29 cellular contexts compared by ENCODE assay signal in the genomic region with DNA sequence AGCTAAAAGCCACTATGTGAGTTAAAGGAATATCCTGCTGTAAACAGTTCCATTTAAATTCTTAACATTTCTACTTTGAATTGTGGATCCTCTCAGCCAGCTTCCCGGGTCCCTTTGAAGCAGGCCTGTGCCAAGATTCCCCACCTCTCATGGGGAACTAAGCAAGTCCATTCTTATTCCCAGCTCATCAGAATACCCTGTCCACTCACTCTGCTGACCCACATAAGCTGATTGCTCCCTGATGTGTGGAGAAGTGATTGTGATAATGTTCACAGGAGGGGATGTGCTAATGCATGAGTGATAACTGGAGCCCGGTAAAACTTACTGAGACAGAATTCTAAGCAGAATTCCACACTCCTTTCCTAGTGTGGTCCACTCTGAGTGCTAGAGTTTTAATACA.
"Had no signal": no experiment of that assay in that cellular context is flagged by ENCODE, and none has a peak within 500 bp of the region (broad histone marks: within the 10 kb centered on the region; RNA-seq: fewer than 3 reads in every experiment).

No MANE protein-coding gene starts in this region.

- H3K27me3 ChIP-seq: adrenal gland, ascending aorta, brain microvascular endothelial cell, gastrocnemius medialis, ovary, right atrium auricular region, spleen, thyroid gland, upper lobe of right lung had no signal

- H3K4me1 ChIP-seq: adrenal gland, ascending aorta, gastrocnemius medialis, lower lobe of right lung, prostate gland, right atrium auricular region, spleen, thyroid gland, upper lobe of right lung had no signal

- H3K36me3 Mint-ChIP-seq: activated naive CD8-positive, alpha-beta T cell; naive B cell had no signal

- H3K9me3 Mint-ChIP-seq: activated B cell treated with CpG ODN at 0.5 μM for 24 hours had no signal

- H3K27me3 Mint-ChIP-seq: activated B cell treated with CpG ODN at 0.5 μM for 24 hours; activated CD4-positive, alpha-beta T cell treated with anti-CD3 and anti-CD28 coated beads for 36 hours; activated naive CD8-positive, alpha-beta T cell; naive B cell had no signal

- H3K4me3 Mint-ChIP-seq: activated B cell treated with CpG ODN at 0.5 μM for 24 hours; activated CD4-positive, alpha-beta T cell treated with anti-CD3 and anti-CD28 coated beads for 36 hours; activated naive CD8-positive, alpha-beta T cell; activated T-cell treated with anti-CD3 and anti-CD28 coated beads, Interleukin-2, amount 50 U/mL, for 4 hours; naive B cell; T-helper 1 cell treated with Interleukin-12 subunit alpha and Interleukin-12 subunit beta and Interleukin-4 antibody, amounts not matched to agents 30 μg/mL and 1 μg/mL, for 36 hours had no signal

- H3K27ac Mint-ChIP-seq: activated B cell treated with CpG ODN at 0.5 μM for 24 hours; activated CD4-positive, alpha-beta T cell treated with anti-CD3 and anti-CD28 coated beads for 36 hours; activated naive CD8-positive, alpha-beta T cell; activated T-helper 2 cell treated with anti-CD3 and anti-CD28 coated beads, Interferon-gamma antibody, Interleukin-2, Interleukin-4, amounts not matched to agents 10 μg/mL and 5 μg/mL and 100 μg/mL, durations not matched to agents 14 hours and 24 hours and 36 hours; naive B cell; T-helper 1 cell treated with Interleukin-12 subunit alpha and Interleukin-12 subunit beta and Interleukin-4 antibody, amounts not matched to agents 30 μg/mL and 1 μg/mL, for 36 hours had no signal

- DNase-seq: activated B cell treated with CpG ODN at 0.5 μM for 24 hours; activated CD4-positive, alpha-beta T cell treated with anti-CD3 and anti-CD28 coated beads for 36 hours; activated CD4-positive, alpha-beta T cell treated with anti-CD3 and anti-CD28 coated beads, Interleukin-2, amount 50 U/mL, for 48 hours; activated CD8-positive, alpha-beta memory T cell treated with anti-CD3 and anti-CD28 coated beads, Interleukin-2, amount 50 U/mL, for 48 hours; activated naive CD4-positive, alpha-beta T cell; activated T-cell treated with anti-CD3 and anti-CD28 coated beads, Interleukin-2, amount 50 U/mL, for 4 hours; adrenal gland; brain microvascular endothelial cell; dermis blood vessel endothelial cell; effector memory CD4-positive, alpha-beta T cell; gastrocnemius medialis; hippocampal formation; lower lobe of right lung; naive B cell; ovary; spleen; stimulated activated CD4-positive, alpha-beta T cell treated with anti-CD3 and anti-CD28 coated beads, Interleukin-4, amount 100 ng/mL, for 1 hour; stimulated activated naive CD4-positive, alpha-beta T cell treated with Interleukin-2 at 50 U/mL for 16 hours; T1000; thyroid gland; upper lobe of right lung had no signal

- H3K9me3 ChIP-seq: adrenal gland, ascending aorta, gastrocnemius medialis, lower lobe of right lung, ovary, prostate gland, thyroid gland, upper lobe of right lung had no signal

- ATAC-seq: activated CD4-positive, alpha-beta T cell treated with anti-CD3 and anti-CD28 coated beads for 36 hours; activated T-cell treated with anti-CD3 and anti-CD28 coated beads, Interleukin-2, amount 50 U/mL, for 4 hours; esophagus mucosa; gastrocnemius medialis; left lobe of liver; lower lobe of right lung; upper lobe of right lung had no signal

- H3K4me3 ChIP-seq: adrenal gland, ascending aorta, gastrocnemius medialis, lower lobe of right lung, ovary, prostate gland, right atrium auricular region, spleen, thyroid gland, upper lobe of right lung had no signal

- H3K4me1 Mint-ChIP-seq: activated B cell treated with CpG ODN at 0.5 μM for 24 hours; activated CD4-positive, alpha-beta T cell treated with anti-CD3 and anti-CD28 coated beads for 36 hours; naive B cell had no signal

- H3K27ac ChIP-seq: adrenal gland, ascending aorta, brain microvascular endothelial cell, gastrocnemius medialis, lower lobe of right lung, ovary, prostate gland, right atrium auricular region, spleen, thyroid gland, upper lobe of right lung had no signal

- H3K36me3 ChIP-seq: adrenal gland, ascending aorta, brain microvascular endothelial cell, gastrocnemius medialis, lower lobe of right lung, ovary, prostate gland, right atrium auricular region, spleen, thyroid gland, upper lobe of right lung had no signal
